In the genomic region with DNA sequence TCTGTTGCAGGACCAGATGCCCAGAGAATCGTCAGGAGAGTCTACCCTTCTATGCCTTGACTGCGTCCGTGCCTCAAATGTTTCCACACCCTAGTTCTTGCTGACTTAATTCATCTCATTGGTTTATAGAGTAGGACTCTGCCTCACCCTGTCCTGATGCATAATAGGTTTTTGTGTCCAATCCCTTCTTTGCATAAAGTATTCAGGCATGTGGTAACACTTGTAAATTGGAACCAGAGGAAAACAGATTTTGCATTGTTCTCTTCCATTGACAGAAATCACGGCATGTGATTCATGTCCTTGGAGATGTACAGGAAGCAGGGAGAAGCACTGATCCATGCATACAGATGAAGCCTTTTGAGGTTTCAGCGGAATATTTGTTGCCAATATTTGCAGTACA, we compare ENCODE assay signal across 15 cellular contexts. TPM values are rescaled to one million over a fixed set of nuclear protein-coding genes. Genes with fewer than 3 reads are reported as not detected.
DNase-seq lines count a peak whose midpoint lies in the region; ATAC-seq and TF ChIP-seq lines count a peak whose summit lies in the region.
"Had no signal": no experiment of that assay in that cellular context is flagged by ENCODE, and none has a peak within 500 bp of the region (broad histone marks: within the 10 kb centered on the region; RNA-seq: fewer than 3 reads in every experiment).

No MANE protein-coding gene starts in this region.

- no peaks in the 10 kb centered on the region for H3K9me3 ChIP-seq in endocrine pancreas (ENCODE audit: control insufficient read depth, low read length)
- no peaks in the 10 kb centered on the region for H3K9me3 ChIP-seq in sigmoid colon
- H3K9me3 ChIP-seq: MG63 had no signal

- no peak overlapping the region for H3K27ac ChIP-seq in sigmoid colon

- H3K4me3 ChIP-seq in endocrine pancreas (ENCODE audit: control insufficient read depth, insufficient read depth, low read length), result peak overlapping the region; percentile 19
- no peak overlapping the region for H3K4me3 ChIP-seq in sigmoid colon
- H3K4me3 ChIP-seq: MG63 had no signal

- no peak for TF ChIP-seq CTCF in sigmoid colon (IDR thresholded peaks at IDR 0.05)

- ATAC-seq in HG03097 (IDR thresholded peaks at IDR 0.05; ENCODE audit: low FRiP score, unreplicated experiment), result no peak
- ATAC-seq: CD8-positive, alpha-beta T cell had no signal

- H3K4me1 ChIP-seq in endocrine pancreas (ENCODE audit: control insufficient read depth, insufficient read depth, low read length) (no peaks in the 10 kb centered on the region), sigmoid colon (no peaks in the 10 kb centered on the region)

- no peak for TF ChIP-seq POLR2A in sigmoid colon (IDR thresholded peaks at IDR 0.05)

- peak; percentile 39 for DNase-seq in Ammon's horn (ENCODE audit: low spot score)
- DNase-seq in NCI-H526 treated with DMSO at 0.1 percent for 48 hours (lab: John Stamatoyannopoulos, UW), result peak; percentile 27
- DNase-seq in midbrain (lab: John Stamatoyannopoulos, UW), result peak; percentile 39
- DNase-seq in sigmoid colon, result no peak
- no peak for DNase-seq in 8988T
- DNase-seq in NCI-H446 treated with DMSO at 0.1 percent for 48 hours (lab: John Stamatoyannopoulos, UW), result no peak
- DNase-seq: CD8-positive, alpha-beta T cell; MG63; NCI-H1105 treated with DMSO at 0.1 percent for 48 hours; NCI-H187 treated with DMSO at 0.1 percent for 48 hours; NCI-H2171 had no signal

- H3K36me3 ChIP-seq in endocrine pancreas (ENCODE audit: control insufficient read depth, insufficient read depth, low read length), result no peaks in the 10 kb centered on the region
- H3K36me3 ChIP-seq in sigmoid colon, result no peaks in the 10 kb centered on the region
- H3K36me3 ChIP-seq: MG63 had no signal

- TF ChIP-seq EP300 in sigmoid colon (IDR thresholded peaks at IDR 0.05), result no peak

- WGBS in sigmoid colon, 2 donors, result 82 to 85% methylated on average over 5 of the region's 5 CpGs

- H3K9ac ChIP-seq in endocrine pancreas (ENCODE audit: control insufficient read depth, insufficient read depth, low read length), result no peak overlapping the region

- intact Hi-C loops in sigmoid colon (cut with DNase I), result no loop called here

- H3K27me3 ChIP-seq in endocrine pancreas (ENCODE audit: control insufficient read depth, insufficient read depth, low read length) (no peaks in the 10 kb centered on the region), sigmoid colon (no peaks in the 10 kb centered on the region)
- H3K27me3 ChIP-seq: MG63 had no signal

RNA-seq across cellular contexts. Expression of a gene that starts 29.5 kb away (rescaled TPM):
- total RNA-seq in sigmoid colon, result 1 to 10 TPM in 1 of 4 donors, under 1 TPM in 3; 0.16 to 1.1 (median 0.68) TPM
- under 1 TPM in 1 of 3 donors, not detected in 2; 0.13 TPM for polyA plus RNA-seq in sigmoid colon
- total RNA-seq: CD8-positive, alpha-beta T cell; NCI-H460 had no signal
- polyA plus RNA-seq: BJ had no signal

Comparison
In these comparisons a context has a peak if more than half of its experiments do, and no peak if none do; other contexts are left out.
1. DNase-seq: peak in Ammon's horn (single experiment), NCI-H526 treated with DMSO at 0.1 percent for 48 hours (single experiment) and midbrain (single experiment); none in sigmoid colon (single experiment), 8988T (single experiment) and NCI-H446 treated with DMSO at 0.1 percent for 48 hours (single experiment).